In genomic region chr16:48365601-48366164, GRCh38 we compare ENCODE assay signal across 8 cellular contexts. TPM values are rescaled to one million over a fixed set of nuclear protein-coding genes. Genes with fewer than 3 reads are reported as not detected.
DNase-seq lines count a peak whose midpoint lies in the region; ATAC-seq and TF ChIP-seq lines count a peak whose summit lies in the region.

No MANE protein-coding gene starts in this region.

- no peaks in the 10 kb centered on the region for H3K9me3 ChIP-seq in SU-DHL-6 (ENCODE audit: insufficient read depth, low read length)
- H3K9me3 ChIP-seq in adipocyte (ENCODE audit: control insufficient read depth, low read length): no peaks in the 10 kb centered on the region
- no peaks in the 10 kb centered on the region for H3K9me3 ChIP-seq in heart left ventricle
- no peaks in the 10 kb centered on the region for H3K9me3 ChIP-seq in transverse colon

- WGBS in heart left ventricle, 4 donors: 2 to 9% (median 4%) methylated on average over 12 to 33 of the region's 33 CpGs
- WGBS in transverse colon (ENCODE audit: low coverage in 1 of 2), 2 donors: 2% methylated on average over 20 of the region's 33 CpGs; no CpG with 5 or more reads in 1 of the 2 donors

- peak overlapping the region; percentile 94 for H3K4me2 ChIP-seq in SU-DHL-6 (ENCODE audit: low read depth, low read length, poor library complexity, severe bottlenecking)

- no peaks in the 10 kb centered on the region for H3K9me2 ChIP-seq in SU-DHL-6 (replicated peaks; ENCODE audit: insufficient read depth, low read length)

- no peak for TF ChIP-seq RAD21 in Ishikawa (IDR thresholded peaks at IDR 0.05; ENCODE audit: low read depth)

- DNase-seq in EH (ENCODE audit: low read depth) (peak; percentile 90), adipocyte (ENCODE audit: low read depth) (peak; percentile 97), heart left ventricle (peak; percentile 90 to 95 (median 93)), posterior cingulate gyrus (peak; percentile 74 to 98 (median 86)), transverse colon (peak; percentile 94)

- peak overlapping the region; percentile 60 for H3K9ac ChIP-seq in SU-DHL-6 (ENCODE audit: low read length)
- peak overlapping the region; percentile 93 for H3K9ac ChIP-seq in adipocyte (ENCODE audit: low read length)

- peaks cover 95% of the 10 kb centered on the region for H3K79me2 ChIP-seq in SU-DHL-6 (ENCODE audit: insufficient read depth, low read length)

- peak; percentile 69 to 97 for TF ChIP-seq POLR2A in heart left ventricle (IDR thresholded peaks at IDR 0.05)
- peak; percentile 92 for TF ChIP-seq POLR2A in transverse colon (IDR thresholded peaks at IDR 0.05)

- H3K4me3 ChIP-seq in SU-DHL-6 (ENCODE audit: insufficient read depth, low read length, poor library complexity, severe bottlenecking) (peak overlapping the region; percentile 53), adipocyte (ENCODE audit: low read length) (peak overlapping the region; percentile 88), heart left ventricle (peak overlapping the region; percentile 38 to 70 (median 61)), transverse colon (peak overlapping the region; percentile 50 to 68 (median 55))

- peak overlapping the region; percentile 56 for H3K27ac ChIP-seq in SU-DHL-6 (ENCODE audit: low read depth, low read length)
- peak overlapping the region; percentile 43 to 90 (median 75) for H3K27ac ChIP-seq in heart left ventricle
- H3K27ac ChIP-seq in transverse colon: peak overlapping the region; percentile 89 to 94 (median 90)

- H4K20me1 ChIP-seq in SU-DHL-6 (ENCODE audit: low read depth, low read length): 0 out of 2 replicates have a peak, but pooled peaks cover 3% of the 10 kb centered on the region

- TF ChIP-seq CTCF in SU-DHL-6 (IDR thresholded peaks at IDR 0.05; ENCODE audit: insufficient read depth, low read length, poor library complexity, severe bottlenecking): no peak
- TF ChIP-seq CTCF in heart left ventricle (IDR thresholded peaks at IDR 0.05): peak in 4 of 12 donors; percentile 15 to 36 (median 23)
- TF ChIP-seq CTCF in transverse colon (IDR thresholded peaks at IDR 0.05): no peak

- H3K27me3 ChIP-seq in SU-DHL-6 (ENCODE audit: low read length) (no peaks in the 10 kb centered on the region), adipocyte (replicated peaks; ENCODE audit: control insufficient read depth, insufficient read depth, low read length) (no peaks in the 10 kb centered on the region), heart left ventricle (no peaks in the 10 kb centered on the region), transverse colon (no peaks in the 10 kb centered on the region)

- peak overlapping the region; percentile 30 for H2AFZ ChIP-seq in SU-DHL-6 (ENCODE audit: low read depth, low read length, severe bottlenecking)

- in situ Hi-C loops in transverse colon (cut with MboI; ENCODE audit: low pct_ligation_motif_present in 1 of 4, low pct_unique_long_range_greater_than_20kb in 1 of 4, low sequenced_read_pairs in 3 of 4): loop anchor here in 2 of 4 donors (25.0 kb wide), 2 partner anchors 147 to 172 kb away; no protein-coding TSS in a partner anchor

- H3K4me1 ChIP-seq in adipocyte (ENCODE audit: control insufficient read depth, insufficient read depth, low read length): peaks cover 47% of the 10 kb centered on the region
- peaks cover 3 to 64% (median 41%) of the 10 kb centered on the region in 12 donors for H3K4me1 ChIP-seq in heart left ventricle
- peaks cover 17 to 56% (median 26%) of the 10 kb centered on the region in 4 donors for H3K4me1 ChIP-seq in transverse colon

- H3K36me3 ChIP-seq in SU-DHL-6 (ENCODE audit: low read length): peaks cover 3% of the 10 kb centered on the region; the same call in 1 of the 2 replicates
- H3K36me3 ChIP-seq in adipocyte (ENCODE audit: control insufficient read depth, insufficient read depth, low read length, severe bottlenecking): peaks cover 12% of the 10 kb centered on the region
- peaks cover 0 to 17% (median 11%) of the 10 kb centered on the region in 9 donors for H3K36me3 ChIP-seq in heart left ventricle
- peaks cover 0 to 4% (median 0%) of the 10 kb centered on the region in 4 donors for H3K36me3 ChIP-seq in transverse colon

- TF ChIP-seq EP300 in Ishikawa (IDR thresholded peaks at IDR 0.05; ENCODE audit: borderline replicate concordance) (no peak), transverse colon (IDR thresholded peaks at IDR 0.05; ENCODE audit: low read depth) (no peak)

- ATAC-seq in GM21723 (IDR thresholded peaks at IDR 0.05; ENCODE audit: unreplicated experiment) (peak; percentile 93), heart left ventricle (peak; percentile 98 to 100 (median 100))

- H3F3A ChIP-seq in SU-DHL-6 (ENCODE audit: insufficient read depth): peaks cover 15% of the 10 kb centered on the region; the same call in 1 of the 2 replicates

- intact Hi-C loops in heart left ventricle (cut with DNase I): loop anchor here in 4 of 10 donors (1.0 to 5.0 kb wide), 5 partner anchors 17 to 177 kb away; partner anchors contain the start of gene SIAH1 (in 1 of the 4)
- intact Hi-C loops in posterior cingulate gyrus (cut with DNase I): loop anchor here (5.0 to 10.0 kb wide), 2 partner anchors 91 to 177 kb away; no protein-coding TSS in a partner anchor
- intact Hi-C loops in transverse colon (cut with DNase I; ENCODE audit: low total_unique reads): no loop called here

TF ChIP-seq in Ishikawa, 13 proteins besides CTCF, POLR2A, EP300 and RAD21:
- peak; percentile 28; the same call in 1 of the 2 replicates for TF ChIP-seq MAX (IDR thresholded peaks at IDR 0.05)
- peak; percentile 58 for TF ChIP-seq EGR1 (IDR thresholded peaks at IDR 0.05)
- TF ChIP-seq ZBTB7A (IDR thresholded peaks at IDR 0.05; ENCODE audit: low read depth): peak; percentile 88
- no peak for TF ChIP-seq TEAD4 (IDR thresholded peaks at IDR 0.05)
- no peak for TF ChIP-seq CREB1 (IDR thresholded peaks at IDR 0.05; ENCODE audit: low read depth)
- TF ChIP-seq TCF12 (IDR thresholded peaks at IDR 0.05; ENCODE audit: low read depth): 0 out of 2 replicates have a peak, but pooled peaks have one; percentile 14
- TF ChIP-seq TAF1 (IDR thresholded peaks at IDR 0.05; ENCODE audit: low read depth): peak; percentile 64; the same call in 1 of the 2 replicates
- TF ChIP-seq REST (IDR thresholded peaks at IDR 0.05; ENCODE audit: low read depth): no peak

RNA-seq across cellular contexts. Expression of gene SIAH1, which starts 19.5 kb away (rescaled TPM):
- total RNA-seq in heart left ventricle (10 to 100 TPM; 10.9 to 21.5 (median 15.5) TPM), transverse colon (10 to 100 TPM; 15.1 to 45.9 (median 27.8) TPM)
- polyA plus RNA-seq in heart left ventricle: 10 to 100 TPM; 10.1 to 12.5 TPM

Comparison
In these comparisons a context has a peak if more than half of its experiments do, and no peak if none do; other contexts are left out.
1. Peak in every context shown above with its lines: DNase-seq, ATAC-seq, H3K4me3 ChIP-seq and H3K27ac ChIP-seq.